ENCODE assay signal across 1 cellular context in the genomic region with DNA sequence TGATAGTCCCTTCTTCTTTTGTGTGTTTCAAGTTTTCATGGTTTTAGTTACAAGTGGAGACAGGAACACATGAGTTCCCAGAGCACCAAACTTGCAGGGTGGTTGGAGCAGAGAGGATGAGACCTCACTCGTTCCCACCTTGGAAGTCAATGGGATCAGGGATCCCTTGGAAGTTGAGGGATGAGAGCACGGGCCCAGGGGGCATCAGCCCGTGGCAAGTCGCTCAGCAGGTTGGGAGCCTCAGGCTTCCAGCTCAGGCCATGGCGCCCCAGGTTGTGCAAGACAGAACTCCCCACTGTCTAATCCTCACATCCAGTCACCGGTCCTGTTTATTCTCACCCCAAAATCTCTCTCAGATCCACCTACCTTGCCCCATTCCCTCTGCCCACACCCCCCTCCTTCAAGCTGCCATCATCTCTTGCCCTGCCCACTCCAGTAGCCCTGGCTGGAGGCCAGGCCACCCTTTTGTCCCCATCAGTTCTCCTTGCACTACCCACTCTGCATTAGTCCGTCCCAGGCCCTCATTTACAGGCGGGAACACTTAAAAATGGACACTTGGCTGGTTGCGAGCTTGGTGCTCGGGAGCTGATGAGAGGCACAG.
TF ChIP-seq lines count a peak whose summit lies in the region.

No MANE protein-coding gene starts in this region.

TF ChIP-seq in K562, 482 proteins besides CTCF, POLR2A, EP300 and RAD21 (continued from another document and continues in another):
- TF ChIP-seq, protein P1, sequence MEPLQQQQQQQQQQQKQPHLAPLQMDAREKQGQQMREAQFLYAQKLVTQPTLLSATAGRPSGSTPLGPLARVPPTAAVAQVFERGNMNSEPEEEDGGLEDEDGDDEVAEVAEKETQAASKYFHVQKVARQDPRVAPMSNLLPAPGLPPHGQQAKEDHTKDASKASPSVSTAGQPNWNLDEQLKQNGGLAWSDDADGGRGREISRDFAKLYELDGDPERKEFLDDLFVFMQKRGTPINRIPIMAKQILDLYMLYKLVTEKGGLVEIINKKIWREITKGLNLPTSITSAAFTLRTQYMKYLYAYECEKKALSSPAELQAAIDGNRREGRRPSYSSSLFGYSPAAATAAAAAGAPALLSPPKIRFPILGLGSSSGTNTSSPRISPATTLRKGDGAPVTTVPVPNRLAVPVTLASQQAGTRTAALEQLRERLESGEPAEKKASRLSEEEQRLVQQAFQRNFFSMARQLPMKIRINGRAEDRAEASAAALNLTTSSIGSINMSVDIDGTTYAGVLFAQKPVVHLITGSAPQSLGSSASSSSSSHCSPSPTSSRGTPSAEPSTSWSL (CRISPR knock-in tag; IDR thresholded peaks at IDR 0.05; ENCODE audit: borderline replicate concordance), result no peak
- TF ChIP-seq SRSF3 (IDR thresholded peaks at IDR 0.05; ENCODE audit: insufficient read depth, low read length) (no peak), ZNF146 (CRISPR knock-in tag; IDR thresholded peaks at IDR 0.05; ENCODE audit: unreplicated experiment) (no peak), ZNF707 (CRISPR knock-in tag; conservative IDR thresholded peaks at IDR 0.05) (no peak), HDAC2 (IDR thresholded peaks at IDR 0.05) (no peak), ZC3H11A (IDR thresholded peaks at IDR 0.05; ENCODE audit: low read depth, low read length) (no peak), CCNT2 (IDR thresholded peaks at IDR 0.05; ENCODE audit: borderline replicate concordance, extremely low read depth, insufficient read length, low read depth, low read length) (no peak), ATF1 (CRISPR knock-in tag; IDR thresholded peaks at IDR 0.05) (no peak), ATF1 (tag; IDR thresholded peaks at IDR 0.05) (no peak), ZBED1 (IDR thresholded peaks at IDR 0.05) (no peak; the same call in 1 of the 2 replicates), SRSF9 (IDR thresholded peaks at IDR 0.05; ENCODE audit: borderline replicate concordance, low read depth, low read length) (no peak), ZNF133 (CRISPR knock-in tag; IDR thresholded peaks at IDR 0.05) (0 out of 2 replicates have a peak, but pooled peaks have one; percentile 20), NFYB (IDR thresholded peaks at IDR 0.05; ENCODE audit: extremely low read depth, insufficient read length) (no peak), ZNF174 (CRISPR knock-in tag; IDR thresholded peaks at IDR 0.05) (no peak), BRCA1 (IDR thresholded peaks at IDR 0.05) (no peak), BRCA1 (CRISPR knock-in tag; IDR thresholded peaks at IDR 0.05) (no peak), DMBX1 (CRISPR knock-in tag; IDR thresholded peaks at IDR 0.05; ENCODE audit: borderline replicate concordance) (no peak), TRIM24 (IDR thresholded peaks at IDR 0.05) (no peak), TOE1 (IDR thresholded peaks at IDR 0.05; ENCODE audit: borderline replicate concordance) (0 out of 2 replicates have a peak, but pooled peaks have one; percentile 7), TOE1 (CRISPR knock-in tag; IDR thresholded peaks at IDR 0.05; ENCODE audit: borderline replicate concordance, low read depth) (peak; percentile 38; the same call in 1 of the 2 replicates), ZNF274 (IDR thresholded peaks at IDR 0.05; ENCODE audit: borderline replicate concordance, low read depth, low read length) (no peak), TAF7 (tag; IDR thresholded peaks at IDR 0.05) (peak; percentile 24; the same call in 1 of the 2 replicates), GTF2A2 (tag; IDR thresholded peaks at IDR 0.05) (no peak), MTF1 (CRISPR knock-in tag; IDR thresholded peaks at IDR 0.05; ENCODE audit: borderline replicate concordance) (0 out of 2 replicates have a peak, but pooled peaks have one; percentile 10), CBX5 (IDR thresholded peaks at IDR 0.05; ENCODE audit: borderline replicate concordance, low read depth) (no peak), FOXM1 (IDR thresholded peaks at IDR 0.05; ENCODE audit: low read depth) (no peak), FOXM1 (CRISPR knock-in tag; IDR thresholded peaks at IDR 0.05; ENCODE audit: low read depth) (no peak), ZNF695 (CRISPR knock-in tag; IDR thresholded peaks at IDR 0.05) (0 out of 2 replicates have a peak, but pooled peaks have one; percentile 39), HMG20A (CRISPR knock-in tag; conservative IDR thresholded peaks at IDR 0.05) (no peak), SMARCE1 (IDR thresholded peaks at IDR 0.05) (no peak), TSC22D4 (tag; IDR thresholded peaks at IDR 0.05) (no peak), SLC30A9 (CRISPR knock-in tag; IDR thresholded peaks at IDR 0.05) (no peak), ZNF75A (CRISPR knock-in tag; IDR thresholded peaks at IDR 0.05) (0 out of 2 replicates have a peak, but pooled peaks have one; percentile 7), XRCC5 (IDR thresholded peaks at IDR 0.05; ENCODE audit: low read depth, low read length) (0 out of 2 replicates have a peak, but pooled peaks have one; percentile 20), PTTG1 (tag; IDR thresholded peaks at IDR 0.05; ENCODE audit: low read depth) (no peak), BCL6 (CRISPR knock-in tag; IDR thresholded peaks at IDR 0.05) (no peak), NR4A1 (CRISPR knock-in tag; IDR thresholded peaks at IDR 0.05) (no peak), NR4A1 (tag; IDR thresholded peaks at IDR 0.05) (no peak), ZNF583 (CRISPR knock-in tag; IDR thresholded peaks at IDR 0.05) (no peak), ETV6 (IDR thresholded peaks at IDR 0.05; ENCODE audit: borderline replicate concordance in 1 of 2, low read depth in 2 of 2, low read length in 1 of 2) (0 out of 4 replicates have a peak, but pooled peaks of 1 of the 2 experiments have one; percentile 21), ETV6 (CRISPR knock-in tag; IDR thresholded peaks at IDR 0.05; ENCODE audit: borderline replicate concordance) (no peak), HDGF (IDR thresholded peaks at IDR 0.05) (0 out of 2 replicates have a peak, but pooled peaks have one; percentile 78)
- TF ChIP-seq, protein P2, sequence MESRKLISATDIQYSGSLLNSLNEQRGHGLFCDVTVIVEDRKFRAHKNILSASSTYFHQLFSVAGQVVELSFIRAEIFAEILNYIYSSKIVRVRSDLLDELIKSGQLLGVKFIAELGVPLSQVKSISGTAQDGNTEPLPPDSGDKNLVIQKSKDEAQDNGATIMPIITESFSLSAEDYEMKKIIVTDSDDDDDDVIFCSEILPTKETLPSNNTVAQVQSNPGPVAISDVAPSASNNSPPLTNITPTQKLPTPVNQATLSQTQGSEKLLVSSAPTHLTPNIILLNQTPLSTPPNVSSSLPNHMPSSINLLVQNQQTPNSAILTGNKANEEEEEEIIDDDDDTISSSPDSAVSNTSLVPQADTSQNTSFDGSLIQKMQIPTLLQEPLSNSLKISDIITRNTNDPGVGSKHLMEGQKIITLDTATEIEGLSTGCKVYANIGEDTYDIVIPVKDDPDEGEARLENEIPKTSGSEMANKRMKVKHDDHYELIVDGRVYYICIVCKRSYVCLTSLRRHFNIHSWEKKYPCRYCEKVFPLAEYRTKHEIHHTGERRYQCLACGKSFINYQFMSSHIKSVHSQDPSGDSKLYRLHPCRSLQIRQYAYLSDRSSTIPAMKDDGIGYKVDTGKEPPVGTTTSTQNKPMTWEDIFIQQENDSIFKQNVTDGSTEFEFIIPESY (CRISPR knock-in tag; IDR thresholded peaks at IDR 0.05), result 0 out of 2 replicates have a peak, but pooled peaks have one; percentile 32
- TF ChIP-seq, protein P3, sequence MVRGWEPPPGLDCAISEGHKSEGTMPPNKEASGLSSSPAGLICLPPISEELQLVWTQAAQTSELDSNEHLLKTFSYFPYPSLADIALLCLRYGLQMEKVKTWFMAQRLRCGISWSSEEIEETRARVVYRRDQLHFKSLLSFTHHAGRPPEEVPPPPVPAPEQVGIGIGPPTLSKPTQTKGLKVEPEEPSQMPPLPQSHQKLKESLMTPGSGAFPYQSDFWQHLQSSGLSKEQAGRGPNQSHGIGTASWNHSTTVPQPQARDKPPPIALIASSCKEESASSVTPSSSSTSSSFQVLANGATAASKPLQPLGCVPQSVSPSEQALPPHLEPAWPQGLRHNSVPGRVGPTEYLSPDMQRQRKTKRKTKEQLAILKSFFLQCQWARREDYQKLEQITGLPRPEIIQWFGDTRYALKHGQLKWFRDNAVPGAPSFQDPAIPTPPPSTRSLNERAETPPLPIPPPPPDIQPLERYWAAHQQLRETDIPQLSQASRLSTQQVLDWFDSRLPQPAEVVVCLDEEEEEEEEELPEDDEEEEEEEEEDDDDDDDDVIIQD (CRISPR knock-in tag; IDR thresholded peaks at IDR 0.05), result no peak
- TF ChIP-seq, protein P4, sequence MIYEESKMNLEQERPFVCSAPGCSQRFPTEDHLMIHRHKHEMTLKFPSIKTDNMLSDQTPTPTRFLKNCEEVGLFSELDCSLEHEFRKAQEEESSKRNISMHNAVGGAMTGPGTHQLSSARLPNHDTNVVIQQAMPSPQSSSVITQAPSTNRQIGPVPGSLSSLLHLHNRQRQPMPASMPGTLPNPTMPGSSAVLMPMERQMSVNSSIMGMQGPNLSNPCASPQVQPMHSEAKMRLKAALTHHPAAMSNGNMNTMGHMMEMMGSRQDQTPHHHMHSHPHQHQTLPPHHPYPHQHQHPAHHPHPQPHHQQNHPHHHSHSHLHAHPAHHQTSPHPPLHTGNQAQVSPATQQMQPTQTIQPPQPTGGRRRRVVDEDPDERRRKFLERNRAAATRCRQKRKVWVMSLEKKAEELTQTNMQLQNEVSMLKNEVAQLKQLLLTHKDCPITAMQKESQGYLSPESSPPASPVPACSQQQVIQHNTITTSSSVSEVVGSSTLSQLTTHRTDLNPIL (CRISPR knock-in tag; IDR thresholded peaks at IDR 0.05), result no peak
- TF ChIP-seq, protein P5, sequence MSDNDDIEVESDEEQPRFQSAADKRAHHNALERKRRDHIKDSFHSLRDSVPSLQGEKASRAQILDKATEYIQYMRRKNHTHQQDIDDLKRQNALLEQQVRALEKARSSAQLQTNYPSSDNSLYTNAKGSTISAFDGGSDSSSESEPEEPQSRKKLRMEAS (CRISPR knock-in tag; IDR thresholded peaks at IDR 0.05), result no peak
- TF ChIP-seq, protein P6, sequence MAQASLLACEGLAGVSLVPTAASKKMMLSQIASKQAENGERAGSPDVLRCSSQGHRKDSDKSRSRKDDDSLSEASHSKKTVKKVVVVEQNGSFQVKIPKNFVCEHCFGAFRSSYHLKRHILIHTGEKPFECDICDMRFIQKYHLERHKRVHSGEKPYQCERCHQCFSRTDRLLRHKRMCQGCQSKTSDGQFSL (CRISPR knock-in tag; IDR thresholded peaks at IDR 0.05), result no peak
- TF ChIP-seq, protein P6 (tag; IDR thresholded peaks at IDR 0.05), result 0 out of 4 replicates have a peak, but pooled peaks of 1 of the 2 experiments have one; percentile 25
- TF ChIP-seq, protein P7, sequence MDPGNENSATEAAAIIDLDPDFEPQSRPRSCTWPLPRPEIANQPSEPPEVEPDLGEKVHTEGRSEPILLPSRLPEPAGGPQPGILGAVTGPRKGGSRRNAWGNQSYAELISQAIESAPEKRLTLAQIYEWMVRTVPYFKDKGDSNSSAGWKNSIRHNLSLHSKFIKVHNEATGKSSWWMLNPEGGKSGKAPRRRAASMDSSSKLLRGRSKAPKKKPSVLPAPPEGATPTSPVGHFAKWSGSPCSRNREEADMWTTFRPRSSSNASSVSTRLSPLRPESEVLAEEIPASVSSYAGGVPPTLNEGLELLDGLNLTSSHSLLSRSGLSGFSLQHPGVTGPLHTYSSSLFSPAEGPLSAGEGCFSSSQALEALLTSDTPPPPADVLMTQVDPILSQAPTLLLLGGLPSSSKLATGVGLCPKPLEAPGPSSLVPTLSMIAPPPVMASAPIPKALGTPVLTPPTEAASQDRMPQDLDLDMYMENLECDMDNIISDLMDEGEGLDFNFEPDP (CRISPR knock-in tag; IDR thresholded peaks at IDR 0.05), result no peak
- TF ChIP-seq, protein P8, sequence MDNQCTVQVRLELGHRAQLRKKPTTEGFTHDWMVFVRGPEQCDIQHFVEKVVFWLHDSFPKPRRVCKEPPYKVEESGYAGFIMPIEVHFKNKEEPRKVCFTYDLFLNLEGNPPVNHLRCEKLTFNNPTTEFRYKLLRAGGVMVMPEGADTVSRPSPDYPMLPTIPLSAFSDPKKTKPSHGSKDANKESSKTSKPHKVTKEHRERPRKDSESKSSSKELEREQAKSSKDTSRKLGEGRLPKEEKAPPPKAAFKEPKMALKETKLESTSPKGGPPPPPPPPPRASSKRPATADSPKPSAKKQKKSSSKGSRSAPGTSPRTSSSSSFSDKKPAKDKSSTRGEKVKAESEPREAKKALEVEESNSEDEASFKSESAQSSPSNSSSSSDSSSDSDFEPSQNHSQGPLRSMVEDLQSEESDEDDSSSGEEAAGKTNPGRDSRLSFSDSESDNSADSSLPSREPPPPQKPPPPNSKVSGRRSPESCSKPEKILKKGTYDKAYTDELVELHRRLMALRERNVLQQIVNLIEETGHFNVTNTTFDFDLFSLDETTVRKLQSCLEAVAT (IDR thresholded peaks at IDR 0.05), result 0 out of 4 replicates have a peak, but pooled peaks of 1 of the 2 experiments have one; percentile 45
- TF ChIP-seq, protein P9, sequence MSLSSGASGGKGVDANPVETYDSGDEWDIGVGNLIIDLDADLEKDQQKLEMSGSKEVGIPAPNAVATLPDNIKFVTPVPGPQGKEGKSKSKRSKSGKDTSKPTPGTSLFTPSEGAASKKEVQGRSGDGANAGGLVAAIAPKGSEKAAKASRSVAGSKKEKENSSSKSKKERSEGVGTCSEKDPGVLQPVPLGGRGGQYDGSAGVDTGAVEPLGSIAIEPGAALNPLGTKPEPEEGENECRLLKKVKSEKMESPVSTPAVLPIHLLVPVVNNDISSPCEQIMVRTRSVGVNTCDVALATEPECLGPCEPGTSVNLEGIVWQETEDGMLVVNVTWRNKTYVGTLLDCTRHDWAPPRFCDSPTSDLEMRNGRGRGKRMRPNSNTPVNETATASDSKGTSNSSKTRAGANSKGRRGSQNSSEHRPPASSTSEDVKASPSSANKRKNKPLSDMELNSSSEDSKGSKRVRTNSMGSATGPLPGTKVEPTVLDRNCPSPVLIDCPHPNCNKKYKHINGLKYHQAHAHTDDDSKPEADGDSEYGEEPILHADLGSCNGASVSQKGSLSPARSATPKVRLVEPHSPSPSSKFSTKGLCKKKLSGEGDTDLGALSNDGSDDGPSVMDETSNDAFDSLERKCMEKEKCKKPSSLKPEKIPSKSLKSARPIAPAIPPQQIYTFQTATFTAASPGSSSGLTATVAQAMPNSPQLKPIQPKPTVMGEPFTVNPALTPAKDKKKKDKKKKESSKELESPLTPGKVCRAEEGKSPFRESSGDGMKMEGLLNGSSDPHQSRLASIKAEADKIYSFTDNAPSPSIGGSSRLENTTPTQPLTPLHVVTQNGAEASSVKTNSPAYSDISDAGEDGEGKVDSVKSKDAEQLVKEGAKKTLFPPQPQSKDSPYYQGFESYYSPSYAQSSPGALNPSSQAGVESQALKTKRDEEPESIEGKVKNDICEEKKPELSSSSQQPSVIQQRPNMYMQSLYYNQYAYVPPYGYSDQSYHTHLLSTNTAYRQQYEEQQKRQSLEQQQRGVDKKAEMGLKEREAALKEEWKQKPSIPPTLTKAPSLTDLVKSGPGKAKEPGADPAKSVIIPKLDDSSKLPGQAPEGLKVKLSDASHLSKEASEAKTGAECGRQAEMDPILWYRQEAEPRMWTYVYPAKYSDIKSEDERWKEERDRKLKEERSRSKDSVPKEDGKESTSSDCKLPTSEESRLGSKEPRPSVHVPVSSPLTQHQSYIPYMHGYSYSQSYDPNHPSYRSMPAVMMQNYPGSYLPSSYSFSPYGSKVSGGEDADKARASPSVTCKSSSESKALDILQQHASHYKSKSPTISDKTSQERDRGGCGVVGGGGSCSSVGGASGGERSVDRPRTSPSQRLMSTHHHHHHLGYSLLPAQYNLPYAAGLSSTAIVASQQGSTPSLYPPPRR (CRISPR knock-in tag; IDR thresholded peaks at IDR 0.05; ENCODE audit: borderline replicate concordance), result 0 out of 2 replicates have a peak, but pooled peaks have one; percentile 26
